ENCODE assay signal across 8 cellular contexts in the genomic region with DNA sequence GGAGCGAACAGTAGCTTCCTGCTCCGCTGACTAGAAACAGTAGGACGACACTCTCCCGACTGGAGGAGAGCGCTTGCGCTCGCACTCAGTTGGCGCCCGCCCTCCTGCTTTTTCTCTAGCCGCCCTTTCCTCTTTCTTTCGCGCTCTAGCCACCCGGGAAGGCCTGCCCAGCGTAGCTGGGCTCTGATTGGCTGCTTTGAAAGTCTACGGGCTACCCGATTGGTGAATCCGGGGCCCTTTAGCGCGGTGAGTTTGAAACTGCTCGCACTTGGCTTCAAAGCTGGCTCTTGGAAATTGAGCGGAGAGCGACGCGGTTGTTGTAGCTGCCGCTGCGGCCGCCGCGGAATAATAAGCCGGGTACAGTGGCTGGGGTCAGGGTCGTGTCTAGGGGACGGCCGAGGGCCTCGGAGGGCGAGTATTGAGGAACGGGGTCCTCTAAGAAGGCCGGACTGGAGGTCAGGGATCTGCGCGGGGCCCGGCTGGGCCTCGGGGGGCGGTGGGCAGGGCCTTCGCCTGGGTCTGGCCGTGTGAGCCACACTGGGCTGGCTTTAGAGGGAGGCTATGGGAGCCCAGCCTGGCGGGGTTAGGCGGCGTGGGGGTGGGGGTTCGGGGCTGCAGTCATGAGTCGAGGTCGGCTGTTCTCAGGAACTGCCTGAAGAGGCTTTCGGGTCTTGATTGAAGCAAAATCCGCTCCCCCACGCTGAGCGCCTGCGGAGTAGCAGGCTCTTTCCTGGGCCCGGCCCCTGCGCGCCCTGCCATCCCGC. TPM values are rescaled to one million over a fixed set of nuclear protein-coding genes. Genes with fewer than 3 reads are reported as not detected.
A peak's percentile ranks its signal among the peaks of the same experiment; 100 is the strongest.
DNase-seq lines count a peak whose midpoint lies in the region; ATAC-seq and TF ChIP-seq lines count a peak whose summit lies in the region.

TSS of gene CDK1 (plus strand) at position 265 of the 764 bp plus-strand sequence. CDS start 1,688 bp downstream, outside the sequence.

- TF ChIP-seq CTCF in GM10248 (IDR thresholded peaks at IDR 0.05; ENCODE audit: control extremely low read depth, extremely low read depth, low read depth, missing control alignments) (no peak), glutamatergic neuron (IDR thresholded peaks at IDR 0.05; ENCODE audit: partially characterized antibody, unreplicated experiment) (no peak), osteocyte (IDR thresholded peaks at IDR 0.05) (no peak), thyroid gland (IDR thresholded peaks at IDR 0.05) (no peak)

- peaks cover 5 to 7% of the 10 kb centered on the region in 2 donors for H3K4me1 ChIP-seq in thyroid gland

- peaks cover 25 to 36% of the 10 kb centered on the region in 2 donors for H3K36me3 Mint-ChIP-seq in activated naive CD4-positive, alpha-beta T cell treated with anti-CD3 and anti-CD28 coated beads, Interleukin-2, amount 50 U/mL, for 72 hours
- H3K36me3 Mint-ChIP-seq in glutamatergic neuron (ENCODE audit: unreplicated experiment) = no peaks in the 10 kb centered on the region
- H3K36me3 Mint-ChIP-seq in osteocyte (ENCODE audit: unreplicated experiment) = no peaks in the 10 kb centered on the region

- peak; percentile 98 for ATAC-seq in HG02610 (IDR thresholded peaks at IDR 0.05; ENCODE audit: unreplicated experiment)
- peak; percentile 98 for ATAC-seq in activated naive CD4-positive, alpha-beta T cell treated with anti-CD3 and anti-CD28 coated beads, Interleukin-2, amount 50 U/mL, for 72 hours

- CTCF ChIA-PET in GM10248 (lab: Yijun Ruan, JAX) = interaction anchor here (1.0 kb wide), 2 partner anchors 10 to 11 kb away, joined by 3 to 5 read pairs; no protein-coding TSS in a partner anchor

- H3K27me3 Mint-ChIP-seq in glutamatergic neuron (ENCODE audit: unreplicated experiment) = peaks cover 1% of the 10 kb centered on the region
- no peaks in the 10 kb centered on the region for H3K27me3 Mint-ChIP-seq in osteocyte (ENCODE audit: unreplicated experiment)

- DNase-seq in GM10248 (ENCODE audit: extremely low spot score) (peak; percentile 97), NCI-H1092 treated with DMSO at 0.1 percent for 48 hours (lab: John Stamatoyannopoulos, UW) (peak; percentile 96), SKM-1 (lab: John Stamatoyannopoulos, UW; ENCODE audit: unreplicated experiment) (peak; percentile 95), glutamatergic neuron (peak; percentile 98), osteocyte (ENCODE audit: extremely low spot score, unreplicated experiment) (peak; percentile 99), thyroid gland (peak; percentile 94 to 97)
- peak; percentile 93 to 95 for DNase-seq in activated naive CD4-positive, alpha-beta T cell treated with anti-CD3 and anti-CD28 coated beads, Interleukin-2, amount 50 U/mL, for 72 hours (ENCODE audit: low spot score in 2 of 2)

- POLR2A ChIA-PET in GM10248 (lab: Yijun Ruan, JAX) = interaction anchor here (0.6 to 0.7 kb wide), 2 partner anchors 902 to 1535 kb away, joined by 3 to 9 read pairs; no protein-coding TSS in a partner anchor

- no peaks in the 10 kb centered on the region for H3K9me3 Mint-ChIP-seq in activated naive CD4-positive, alpha-beta T cell treated with anti-CD3 and anti-CD28 coated beads, Interleukin-2, amount 50 U/mL, for 72 hours
- peaks cover 3% of the 10 kb centered on the region for H3K9me3 Mint-ChIP-seq in glutamatergic neuron (ENCODE audit: unreplicated experiment)
- no peaks in the 10 kb centered on the region for H3K9me3 Mint-ChIP-seq in osteocyte (ENCODE audit: unreplicated experiment)

- no peak within 1 kb of the TSS for H3K27ac ChIP-seq in thyroid gland

- intact Hi-C loops in thyroid gland (cut with DNase I) = no loop called here

- H3K4me3 ChIP-seq in thyroid gland (replicated peaks in 1 of 3) = peak within 1 kb of the TSS; percentile 6 to 50 (median 38)

- H3K4me1 Mint-ChIP-seq in glutamatergic neuron (ENCODE audit: low read depth, unreplicated experiment) = peaks cover 4% of the 10 kb centered on the region
- peaks cover 47% of the 10 kb centered on the region for H3K4me1 Mint-ChIP-seq in osteocyte (ENCODE audit: unreplicated experiment)

- H3K36me3 ChIP-seq in thyroid gland = no peaks in the 10 kb centered on the region

- H3K27me3 ChIP-seq in thyroid gland = no peaks in the 10 kb centered on the region

- H3K9me3 ChIP-seq in thyroid gland = no peaks in the 10 kb centered on the region

- 0 to 1% methylated on average over 27 to 34 of the region's 59 CpGs for WGBS in thyroid gland, 2 donors

- H3K27ac Mint-ChIP-seq in activated naive CD4-positive, alpha-beta T cell treated with anti-CD3 and anti-CD28 coated beads, Interleukin-2, amount 50 U/mL, for 72 hours = peak within 1 kb of the TSS; percentile 97 to 100
- H3K27ac Mint-ChIP-seq in glutamatergic neuron (ENCODE audit: unreplicated experiment) (peak within 1 kb of the TSS; percentile 92), osteocyte (ENCODE audit: unreplicated experiment) (peak within 1 kb of the TSS; percentile 95)

- H3K4me3 Mint-ChIP-seq in glutamatergic neuron (ENCODE audit: unreplicated experiment) (peak within 1 kb of the TSS; percentile 96), osteocyte (ENCODE audit: unreplicated experiment) (peak within 1 kb of the TSS; percentile 99)

- TF ChIP-seq POLR2A in thyroid gland (IDR thresholded peaks at IDR 0.05) = no peak

RNA-seq across cellular contexts. Expression of gene CDK1, which starts in this region (rescaled TPM):
- total RNA-seq in activated naive CD4-positive, alpha-beta T cell treated with anti-CD3 and anti-CD28 coated beads, Interleukin-2, amount 50 U/mL, for 72 hours = 100 to 1,000 TPM; 121 to 233 TPM
- total RNA-seq in glutamatergic neuron (ENCODE audit: unreplicated experiment) = 10.4 TPM
- total RNA-seq in osteocyte = 12.6 and 13.1 TPM in 2 replicates
- 1 to 10 TPM; 1.8 to 5.9 (median 3.2) TPM for total RNA-seq in thyroid gland
